Comparison of ENCODE assay signal across 12 cellular contexts in the genomic region with DNA sequence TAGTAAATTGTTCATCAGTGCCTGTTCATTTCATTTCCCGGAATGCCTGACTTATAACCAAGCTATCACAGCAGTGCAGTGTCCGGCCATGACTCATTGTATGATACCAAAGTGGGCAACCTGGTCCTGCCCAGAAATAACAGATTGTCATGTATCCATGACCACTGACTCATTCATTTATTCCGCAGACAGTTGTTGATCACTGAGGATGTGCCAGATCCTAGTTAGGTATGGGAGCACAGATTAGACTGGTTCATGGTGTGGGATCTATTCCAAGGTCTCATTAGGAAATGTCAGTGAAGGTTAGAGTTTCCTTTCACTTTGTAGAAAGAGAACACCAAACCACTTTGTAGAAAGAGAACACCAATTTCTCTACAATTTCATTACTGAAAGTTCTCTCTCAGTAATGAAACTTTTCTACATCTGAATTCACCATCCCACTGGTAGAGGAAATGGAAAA. TPM values are rescaled to one million over a fixed set of nuclear protein-coding genes. Genes with fewer than 3 reads are reported as not detected.
DNase-seq lines count a peak whose midpoint lies in the region; ATAC-seq and TF ChIP-seq lines count a peak whose summit lies in the region.
"Had no signal": no experiment of that assay in that cellular context is flagged by ENCODE, and none has a peak within 500 bp of the region (broad histone marks: within the 10 kb centered on the region; RNA-seq: fewer than 3 reads in every experiment).

No MANE protein-coding gene starts in this region.

- H3K9me3 ChIP-seq in BE2C = no peaks in the 10 kb centered on the region

- no peak for ATAC-seq in GM21737 (IDR thresholded peaks at IDR 0.05; ENCODE audit: unreplicated experiment)
- ATAC-seq in GM18870 (IDR thresholded peaks at IDR 0.05; ENCODE audit: unreplicated experiment) = no peak
- ATAC-seq in GM18867 (IDR thresholded peaks at IDR 0.05; ENCODE audit: unreplicated experiment) = no peak
- ATAC-seq: K562, Panc1 had no signal

- no peaks in the 10 kb centered on the region for H3K27me3 ChIP-seq in BE2C
- H3K27me3 ChIP-seq in brain microvascular endothelial cell (replicated peaks) = no peaks in the 10 kb centered on the region

- DNase-seq in BE2C (peak; percentile 38), HS-27A (ENCODE audit: low read depth) (peak; percentile 73), brain microvascular endothelial cell (peak; percentile 94), kidney glomerular epithelial cell (lab: John Stamatoyannopoulos, UW) (peak; percentile 84), Ammon's horn (ENCODE audit: low spot score) (no peak)
- DNase-seq: activated T-cell treated with anti-CD3 and anti-CD28 coated beads for 4 hours, H7 had no signal

- no peak for TF ChIP-seq CTCF in BE2C (IDR thresholded peaks at IDR 0.05; ENCODE audit: low read depth, low read length)
- TF ChIP-seq CTCF in brain microvascular endothelial cell (IDR thresholded peaks at IDR 0.05; ENCODE audit: low read depth, low read length, missing control alignments) = no peak

- peak overlapping the region; percentile 78 for H3K27ac ChIP-seq in brain microvascular endothelial cell

- H3K4me1 ChIP-seq in BE2C = 0 out of 2 replicates have a peak, but pooled peaks cover 7% of the 10 kb centered on the region

- in situ Hi-C loops in brain microvascular endothelial cell (cut with HindIII; ENCODE audit: low pct_ligation_motif_present, low sequenced_read_pairs) = loop anchor here (25.0 kb wide), 1 partner anchor 214 kb away; no protein-coding TSS in a partner anchor

- H3K36me3 ChIP-seq in BE2C (peaks cover 17% of the 10 kb centered on the region), brain microvascular endothelial cell (replicated peaks) (peaks cover 7% of the 10 kb centered on the region)

- H3K4me3 ChIP-seq in BE2C (ENCODE audit: low read depth, low read length) (no peak overlapping the region), brain microvascular endothelial cell (ENCODE audit: low read depth, low read length) (no peak overlapping the region)
- H3K4me3 ChIP-seq: K562 had no signal

RNA-seq across cellular contexts. Expression of gene NREP, which starts 8.7 kb away (rescaled TPM):
- polyA plus RNA-seq in BE2C (2012; ENCODE audit: insufficient read depth, insufficient read length, low read depth) = 77.7 TPM
